Comparison of ENCODE assay signal across 13 cellular contexts in genomic region chr6:63964347-63964746, GRCh38.
"Had no signal": no experiment of that assay in that cellular context is flagged by ENCODE, and none has a peak within 500 bp of the region (broad histone marks: within the 10 kb centered on the region; RNA-seq: fewer than 3 reads in every experiment).

No MANE protein-coding gene starts in this region.

- H3K4me1 ChIP-seq: esophagus muscularis mucosa, psoas muscle, right lobe of liver, spleen, transverse colon had no signal

- H3K9me3 ChIP-seq: esophagus muscularis mucosa, psoas muscle, right lobe of liver, transverse colon had no signal

- H3K4me3 ChIP-seq: esophagus muscularis mucosa, psoas muscle, right lobe of liver, spleen, transverse colon had no signal

- DNase-seq: activated gamma-delta T cell; activated T-cell treated with anti-CD3 and anti-CD28 coated beads, Interleukin-2, amount 50 U/mL, for 48 hours; amygdala; midbrain; naive B cell; occipital lobe; psoas muscle; right lobe of liver; spleen; stimulated activated CD4-positive, alpha-beta T cell treated with anti-CD3 and anti-CD28 coated beads, Interleukin-1b, Interleukin-23, amount 100 ng/mL, for 48 hours; transverse colon had no signal

- H3K27ac ChIP-seq: esophagus muscularis mucosa, psoas muscle, right lobe of liver, spleen, transverse colon had no signal

- ATAC-seq: psoas muscle; stimulated activated memory B cell treated with anti-CD40 and anti-IgM and Interleukin-4, amounts not matched to agents 10 μg/mL and 1 μg/mL and 100 μg/mL, for 72 hours had no signal

- H3K27me3 ChIP-seq: esophagus muscularis mucosa, right lobe of liver, spleen, transverse colon had no signal

- H3K36me3 ChIP-seq: esophagus muscularis mucosa, right lobe of liver, spleen, transverse colon had no signal
